11 cellular contexts compared by ENCODE assay signal in genomic region chr13:113930711-113931637, GRCh38. TPM values are rescaled to one million over a fixed set of nuclear protein-coding genes. Genes with fewer than 3 reads are reported as not detected.
DNase-seq lines count a peak whose midpoint lies in the region; ATAC-seq, FAIRE-seq and TF ChIP-seq lines count a peak whose summit lies in the region.
"Had no signal": no experiment of that assay in that cellular context is flagged by ENCODE, and none has a peak within 500 bp of the region (broad histone marks: within the 10 kb centered on the region; RNA-seq: fewer than 3 reads in every experiment).

No MANE protein-coding gene starts in this region.

- H3K9ac ChIP-seq in kidney (ENCODE audit: low read length in 2 of 2) (no peak overlapping the region), colonic mucosa (ENCODE audit: low read depth in 2 of 2, low read length in 2 of 2) (no peak overlapping the region)

- no peaks in the 10 kb centered on the region for H3K36me3 Mint-ChIP-seq in activated CD4-positive, alpha-beta T cell treated with anti-CD3 and anti-CD28 coated beads for 36 hours (ENCODE audit: low read depth)
- no peaks in the 10 kb centered on the region for H3K36me3 Mint-ChIP-seq in activated CD4-positive, alpha-beta memory T cell treated with anti-CD3 and anti-CD28 coated beads, Interleukin-2, amount 10 ng/mL, durations not matched to agents 7 days and 5 days (ENCODE audit: low read depth)

- no peaks in the 10 kb centered on the region for H3K27me3 Mint-ChIP-seq in activated CD4-positive, alpha-beta T cell treated with anti-CD3 and anti-CD28 coated beads for 36 hours
- H3K27me3 Mint-ChIP-seq in activated CD4-positive, alpha-beta memory T cell treated with anti-CD3 and anti-CD28 coated beads, Interleukin-2, amount 10 ng/mL, durations not matched to agents 7 days and 5 days, result peaks cover 36% of the 10 kb centered on the region

- H3K4me1 Mint-ChIP-seq in activated CD4-positive, alpha-beta T cell treated with anti-CD3 and anti-CD28 coated beads for 36 hours, result peaks cover 11% of the 10 kb centered on the region
- peaks cover 13% of the 10 kb centered on the region for H3K4me1 Mint-ChIP-seq in activated CD4-positive, alpha-beta memory T cell treated with anti-CD3 and anti-CD28 coated beads, Interleukin-2, amount 10 ng/mL, durations not matched to agents 7 days and 5 days

- no peak overlapping the region for H3K27ac Mint-ChIP-seq in activated CD4-positive, alpha-beta T cell treated with anti-CD3 and anti-CD28 coated beads for 36 hours
- no peak overlapping the region for H3K27ac Mint-ChIP-seq in activated CD4-positive, alpha-beta memory T cell treated with anti-CD3 and anti-CD28 coated beads, Interleukin-2, amount 10 ng/mL, durations not matched to agents 7 days and 5 days

- no peaks in the 10 kb centered on the region for H3K9me3 Mint-ChIP-seq in activated CD4-positive, alpha-beta T cell treated with anti-CD3 and anti-CD28 coated beads for 36 hours (ENCODE audit: low read depth)
- no peaks in the 10 kb centered on the region for H3K9me3 Mint-ChIP-seq in activated CD4-positive, alpha-beta memory T cell treated with anti-CD3 and anti-CD28 coated beads, Interleukin-2, amount 10 ng/mL, durations not matched to agents 7 days and 5 days
- H3K9me3 Mint-ChIP-seq: neural crest cell had no signal

- no peak overlapping the region for H3K4me3 Mint-ChIP-seq in activated CD4-positive, alpha-beta T cell treated with anti-CD3 and anti-CD28 coated beads for 36 hours
- H3K4me3 Mint-ChIP-seq in activated CD4-positive, alpha-beta memory T cell treated with anti-CD3 and anti-CD28 coated beads, Interleukin-2, amount 10 ng/mL, durations not matched to agents 7 days and 5 days, result no peak overlapping the region
- H3K4me3 Mint-ChIP-seq: neural crest cell had no signal

- intact Hi-C loops in activated CD4-positive, alpha-beta T cell treated with anti-CD3 and anti-CD28 coated beads for 36 hours (cut with DNase I, micrococcal nuclease), result no loop called here
- intact Hi-C loops in kidney (cut with DNase I) (no loop called here), tibial artery (cut with DNase I; ENCODE audit: low total_unique reads) (no loop called here), colonic mucosa (cut with DNase I) (no loop called here)

- no peaks in the 10 kb centered on the region for H3K36me3 ChIP-seq in kidney (ENCODE audit: control insufficient read depth in 1 of 2, insufficient read depth in 2 of 2, low read length in 2 of 2)
- H3K36me3 ChIP-seq in tibial artery, result no peaks in the 10 kb centered on the region
- no peaks in the 10 kb centered on the region for H3K36me3 ChIP-seq in colonic mucosa
- H3K36me3 ChIP-seq: tibial nerve had no signal

- H3K27me3 ChIP-seq in tibial artery (no peaks in the 10 kb centered on the region), colonic mucosa (no peaks in the 10 kb centered on the region)

- DNase-seq in activated CD4-positive, alpha-beta T cell treated with anti-CD3 and anti-CD28 coated beads for 36 hours, result peak; percentile 56
- DNase-seq in activated CD4-positive, alpha-beta T cell treated with anti-CD3 and anti-CD28 coated beads for 1 hour, result no peak
- peak; percentile 57 for DNase-seq in activated CD4-positive, alpha-beta memory T cell treated with anti-CD3 and anti-CD28 coated beads, Interleukin-2, amount 10 ng/mL, durations not matched to agents 7 days and 5 days
- DNase-seq in kidney (peak; percentile 53), tibial artery (peak; percentile 16 to 65), globus pallidus (ENCODE audit: low spot score) (no peak), colonic mucosa (no peak), NCI-H69 (lab: John Stamatoyannopoulos, UW) (no peak)
- DNase-seq: 8988T had no signal

- ATAC-seq in activated CD4-positive, alpha-beta T cell treated with anti-CD3 and anti-CD28 coated beads for 36 hours, result peak; percentile 77

- no peaks in the 10 kb centered on the region for H3K9me3 ChIP-seq in kidney (ENCODE audit: control insufficient read depth in 1 of 2, low read length in 2 of 2)
- H3K9me3 ChIP-seq in tibial artery, result no peaks in the 10 kb centered on the region
- no peaks in the 10 kb centered on the region for H3K9me3 ChIP-seq in colonic mucosa
- H3K9me3 ChIP-seq: tibial nerve had no signal

- no peak for FAIRE-seq in kidney (lab: Jason Lieb, UNC)

- POLR2A ChIA-PET in activated CD4-positive, alpha-beta T cell treated with anti-CD3 and anti-CD28 coated beads for 36 hours (lab: Charles Lee), result no interaction called here
- POLR2A ChIA-PET in activated CD4-positive, alpha-beta memory T cell treated with anti-CD3 and anti-CD28 coated beads, Interleukin-2, amount 10 ng/mL, durations not matched to agents 7 days and 5 days (lab: Charles Lee), result no interaction called here

- CTCF ChIA-PET in activated CD4-positive, alpha-beta T cell treated with anti-CD3 and anti-CD28 coated beads for 36 hours (lab: Charles Lee), result no interaction called here
- CTCF ChIA-PET in activated CD4-positive, alpha-beta memory T cell treated with anti-CD3 and anti-CD28 coated beads, Interleukin-2, amount 10 ng/mL, durations not matched to agents 7 days and 5 days (lab: Charles Lee), result no interaction called here

- H3K4me3 ChIP-seq in kidney (ENCODE audit: low read length in 2 of 2) (no peak overlapping the region), tibial artery (no peak overlapping the region), colonic mucosa (no peak overlapping the region)
- H3K4me3 ChIP-seq: tibial nerve had no signal

- H3K4me1 ChIP-seq in kidney (ENCODE audit: control insufficient read depth in 1 of 2, insufficient read depth in 1 of 2, low read depth in 1 of 2, low read length in 2 of 2), result peaks cover 0 to 10% of the 10 kb centered on the region in 2 donors
- H3K4me1 ChIP-seq in tibial artery, result peaks cover 3 to 54% (median 44%) of the 10 kb centered on the region in 4 donors
- no peaks in the 10 kb centered on the region for H3K4me1 ChIP-seq in colonic mucosa

- H3K27ac ChIP-seq in kidney (ENCODE audit: low read depth in 2 of 2, low read length in 2 of 2), result no peak overlapping the region
- H3K27ac ChIP-seq in tibial artery, result peak overlapping the region; percentile 80 to 83
- no peak overlapping the region for H3K27ac ChIP-seq in colonic mucosa
- H3K27ac ChIP-seq: tibial nerve had no signal

- no peak for TF ChIP-seq CTCF in kidney (IDR thresholded peaks at IDR 0.05; ENCODE audit: borderline replicate concordance, extremely low read depth, insufficient read depth)
- no peak for TF ChIP-seq CTCF in tibial artery (IDR thresholded peaks at IDR 0.05)
- TF ChIP-seq CTCF in colonic mucosa (IDR thresholded peaks at IDR 0.05), result no peak

RNA-seq across cellular contexts. Expression of gene C13orf46, which starts 42.9 kb away (rescaled TPM):
- 1 to 10 TPM; 1.6 to 2.2 TPM for total RNA-seq in activated CD4-positive, alpha-beta T cell treated with anti-CD3 and anti-CD28 coated beads for 36 hours
- 1 to 10 TPM; 2.5 to 2.9 TPM for total RNA-seq in activated CD4-positive, alpha-beta memory T cell treated with anti-CD3 and anti-CD28 coated beads, Interleukin-2, amount 10 ng/mL, durations not matched to agents 7 days and 5 days
- total RNA-seq in kidney, result 1.1 TPM
- not detected for polyA plus RNA-seq in kidney (ENCODE audit: insufficient read depth, low read depth, low replicate concordance)
- total RNA-seq in colonic mucosa, result under 1 TPM; 0.24 to 0.44 TPM

Comparison
In these comparisons a context has a peak if more than half of its experiments do, and no peak if none do; other contexts are left out.
1. DNase-seq: peak in activated CD4-positive, alpha-beta T cell treated with anti-CD3 and anti-CD28 coated beads for 36 hours (single experiment), activated CD4-positive, alpha-beta memory T cell treated with anti-CD3 and anti-CD28 coated beads, Interleukin-2, amount 10 ng/mL, durations not matched to agents 7 days and 5 days (single experiment), kidney (single experiment) and tibial artery (2 of 2); none in activated CD4-positive, alpha-beta T cell treated with anti-CD3 and anti-CD28 coated beads for 1 hour (single experiment), globus pallidus (single experiment), colonic mucosa (single experiment) and NCI-H69 (single experiment).
2. H3K27ac ChIP-seq: peak in tibial artery (2 of 2); none in kidney (0 of 2) and colonic mucosa (single experiment).